ENCODE assay signal across 9 cellular contexts in genomic region chr19:4977299-4978174, GRCh38. TPM values are rescaled to one million over a fixed set of nuclear protein-coding genes. Genes with fewer than 3 reads are reported as not detected.
DNase-seq lines count a peak whose midpoint lies in the region; TF ChIP-seq lines count a peak whose summit lies in the region.
"Had no signal": no experiment of that assay in that cellular context is flagged by ENCODE, and none has a peak within 500 bp of the region (broad histone marks: within the 10 kb centered on the region; RNA-seq: fewer than 3 reads in every experiment).

No MANE protein-coding gene starts in this region.

- H3K9me3 ChIP-seq in esophagus squamous epithelium (no peaks in the 10 kb centered on the region), neutrophil (no peaks in the 10 kb centered on the region)

- peak overlapping the region; percentile 83 to 93 (median 90) for H3K27ac ChIP-seq in esophagus squamous epithelium
- peak overlapping the region; percentile 97 for H3K27ac ChIP-seq in neutrophil

- DNase-seq in AG09319 (ENCODE audit: extremely low read depth, low read depth) (peak; percentile 81), NCI-H1105 treated with DMSO at 0.1 percent for 48 hours (lab: John Stamatoyannopoulos, UW) (peak; percentile 58), esophagus squamous epithelium (lab: John Stamatoyannopoulos, UW) (no peak), UCSD-AML1 (lab: John Stamatoyannopoulos, UW; ENCODE audit: unreplicated experiment) (no peak), NCI-H2196 (lab: John Stamatoyannopoulos, UW; ENCODE audit: unreplicated experiment) (no peak), HuH-7 (ENCODE audit: low spot score) (no peak), CD1c-positive myeloid dendritic cell (ENCODE audit: extremely low spot score) (no peak)
- DNase-seq: activated T-cell treated with anti-CD3 and anti-CD28 coated beads, Interleukin-2, amount 50 U/mL, for 24 hours had no signal

- H3K4me1 ChIP-seq in esophagus squamous epithelium (peaks cover 29 to 91% (median 50%) of the 10 kb centered on the region in 3 donors), neutrophil (ENCODE audit: control insufficient read depth in 1 of 2, insufficient read depth in 1 of 2, low read depth in 1 of 2, low read length in 1 of 2) (peaks cover 76 to 87% of the 10 kb centered on the region in 2 experiments)

- WGBS in esophagus squamous epithelium, 2 donors: 40 to 52% methylated on average over 13 to 27 of the region's 36 CpGs

- H3K36me3 ChIP-seq in esophagus squamous epithelium: peaks cover 0 to 5% (median 0%) of the 10 kb centered on the region in 3 donors
- H3K36me3 ChIP-seq in neutrophil: peaks cover 11% of the 10 kb centered on the region

- TF ChIP-seq POLR2A in esophagus squamous epithelium (IDR thresholded peaks at IDR 0.05): peak in 1 of 4 donors; percentile 36

- TF ChIP-seq CTCF in AG09319 (IDR thresholded peaks at IDR 0.05; ENCODE audit: low read depth, low read length) (no peak), esophagus squamous epithelium (IDR thresholded peaks at IDR 0.05) (no peak), neutrophil (IDR thresholded peaks at IDR 0.05) (no peak)

- H3K27me3 ChIP-seq in esophagus squamous epithelium: no peaks in the 10 kb centered on the region
- no peaks in the 10 kb centered on the region for H3K27me3 ChIP-seq in neutrophil

- H3K4me3 ChIP-seq in esophagus squamous epithelium (peak overlapping the region in 3 of 4 donors; percentile 9 to 37 (median 25)), neutrophil (ENCODE audit: low read depth in 1 of 2, low read length in 1 of 2) (peak overlapping the region; percentile 58 to 60)

- intact Hi-C loops in esophagus squamous epithelium (cut with DNase I): no loop called here

RNA-seq across cellular contexts. Expression of gene KDM4B, which starts 8.6 kb away (rescaled TPM):
- 10 to 100 TPM; 14.0 to 39.9 (median 19.5) TPM for total RNA-seq in esophagus squamous epithelium

Comparison
In these comparisons a context has a peak if more than half of its experiments do, and no peak if none do; other contexts are left out.
1. DNase-seq: peak in AG09319 (single experiment) and NCI-H1105 treated with DMSO at 0.1 percent for 48 hours (single experiment); none in esophagus squamous epithelium (single experiment), UCSD-AML1 (single experiment), NCI-H2196 (single experiment), HuH-7 (single experiment) and CD1c-positive myeloid dendritic cell (single experiment).